12 cellular contexts compared by ENCODE assay signal in the genomic region with DNA sequence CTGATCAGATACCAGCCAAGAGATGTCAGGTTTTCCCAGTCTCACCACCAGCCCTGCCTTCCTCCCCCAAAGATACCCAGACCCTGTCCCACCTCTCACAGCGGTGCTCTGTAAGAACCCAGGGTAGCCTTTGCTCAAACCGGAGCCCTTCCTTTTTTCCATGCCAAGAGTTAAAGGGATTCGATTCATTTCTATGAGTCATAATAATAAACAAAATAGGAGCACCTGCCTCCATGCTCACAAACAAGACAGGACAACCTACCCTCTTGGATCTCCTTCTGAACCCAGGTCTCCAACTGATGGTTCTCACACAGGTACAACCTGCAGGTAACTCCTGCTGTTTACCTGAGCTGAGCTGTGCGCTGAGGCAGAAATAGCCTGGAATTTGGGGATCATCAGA. TPM values are rescaled to one million over a fixed set of nuclear protein-coding genes. Genes with fewer than 3 reads are reported as not detected.
"Had no signal": no experiment of that assay in that cellular context is flagged by ENCODE, and none has a peak within 500 bp of the region (broad histone marks: within the 10 kb centered on the region; RNA-seq: fewer than 3 reads in every experiment).

No MANE protein-coding gene starts in this region.

- H3K9me3 ChIP-seq: gastroesophageal sphincter, stomach, thoracic aorta had no signal

- H3K27ac ChIP-seq: gastroesophageal sphincter, stomach, thoracic aorta had no signal

- H3K9me3 Mint-ChIP-seq: activated naive CD4-positive, alpha-beta T cell treated with anti-CD3 and anti-CD28 coated beads, Interleukin-2, amount 50 U/mL, for 72 hours; T-helper 1 cell treated with Interleukin-12 subunit alpha and Interleukin-12 subunit beta and Interleukin-4 antibody, amounts not matched to agents 30 μg/mL and 1 μg/mL, for 36 hours had no signal

- H3K4me3 ChIP-seq: gastroesophageal sphincter, stomach, thoracic aorta had no signal

- H3K36me3 ChIP-seq: gastroesophageal sphincter, stomach, thoracic aorta had no signal

- H3K4me3 Mint-ChIP-seq: T-helper 1 cell treated with Interleukin-12 subunit alpha and Interleukin-12 subunit beta and Interleukin-4 antibody, amounts not matched to agents 30 μg/mL and 1 μg/mL, for 36 hours had no signal

- H3K27me3 ChIP-seq: dorsolateral prefrontal cortex, gastroesophageal sphincter, stomach had no signal

- DNase-seq: activated CD4-positive, CD25-positive, alpha-beta regulatory T cell; dorsolateral prefrontal cortex; posterior cingulate gyrus; stomach had no signal

- H3K36me3 Mint-ChIP-seq: activated naive CD4-positive, alpha-beta T cell treated with anti-CD3 and anti-CD28 coated beads, Interleukin-2, amount 50 U/mL, for 72 hours had no signal

- H3K27ac Mint-ChIP-seq: T-helper 1 cell treated with Interleukin-12 subunit alpha and Interleukin-12 subunit beta and Interleukin-4 antibody, amounts not matched to agents 30 μg/mL and 1 μg/mL, for 36 hours had no signal

RNA-seq across cellular contexts. Expression of gene ATP1A2, which starts 5.9 kb away (rescaled TPM):
- total RNA-seq: activated naive CD4-positive, alpha-beta T cell treated with anti-CD3 and anti-CD28 coated beads, Interleukin-2, amount 50 U/mL, for 72 hours had no signal

RNA-seq across cellular contexts. Expression of gene KCNJ9, which starts 28.3 kb away (rescaled TPM):
- total RNA-seq: gastroesophageal sphincter, kidney epithelial cell, liver, mesenteric fat pad, skeletal muscle tissue had no signal
- polyA plus RNA-seq: liver had no signal

RNA-seq across cellular contexts. Expression of gene KCNJ10, which starts 39.7 kb away (rescaled TPM):
- total RNA-seq: activated naive CD4-positive, alpha-beta T cell treated with anti-CD3 and anti-CD28 coated beads, Interleukin-2, amount 50 U/mL, for 72 hours; gastroesophageal sphincter; stomach; thoracic aorta had no signal

RNA-seq across cellular contexts. Expression of gene ATP1A4, which starts 41.7 kb away (rescaled TPM):
- total RNA-seq: activated naive CD4-positive, alpha-beta T cell treated with anti-CD3 and anti-CD28 coated beads, Interleukin-2, amount 50 U/mL, for 72 hours; kidney epithelial cell; liver had no signal
- polyA plus RNA-seq: liver had no signal
